ENCODE assay signal across 19 cellular contexts in genomic region chr4:98581126-98581525, GRCh38.
"Had no signal": no experiment of that assay in that cellular context is flagged by ENCODE, and none has a peak within 500 bp of the region (broad histone marks: within the 10 kb centered on the region; RNA-seq: fewer than 3 reads in every experiment).

No MANE protein-coding gene starts in this region.

- H3K27me3 Mint-ChIP-seq: stimulated activated naive CD8-positive, alpha-beta T cell treated with anti-CD3 and anti-CD28 coated beads, Interleukin-15, Interleukin-2, amounts not matched to agents 100 ng/mL and 50 ng/mL, for 24 hours had no signal

- H3K27ac ChIP-seq: coronary artery, heart left ventricle, psoas muscle, right lobe of liver, transverse colon had no signal

- H3K4me3 Mint-ChIP-seq: natural killer cell; stimulated activated effector memory CD8-positive, alpha-beta T cell treated with anti-CD3 and anti-CD28 coated beads, Interleukin-12 subunit alpha, Interleukin-12 subunit beta, amount 100 ng/mL, for 72 hours; stimulated activated naive CD8-positive, alpha-beta T cell treated with anti-CD3 and anti-CD28 coated beads, Interleukin-15, Interleukin-2, amounts not matched to agents 100 ng/mL and 50 ng/mL, for 24 hours had no signal

- H3K36me3 Mint-ChIP-seq: natural killer cell; stimulated activated effector memory CD8-positive, alpha-beta T cell treated with anti-CD3 and anti-CD28 coated beads, Interleukin-12 subunit alpha, Interleukin-12 subunit beta, amount 100 ng/mL, for 72 hours had no signal

- H3K4me1 ChIP-seq: psoas muscle, transverse colon had no signal

- H3K27ac Mint-ChIP-seq: stimulated activated effector memory CD8-positive, alpha-beta T cell treated with anti-CD3 and anti-CD28 coated beads, Interleukin-12 subunit alpha, Interleukin-12 subunit beta, amount 100 ng/mL, for 72 hours; stimulated activated naive CD8-positive, alpha-beta T cell treated with anti-CD3 and anti-CD28 coated beads, Interleukin-15, Interleukin-2, amounts not matched to agents 100 ng/mL and 50 ng/mL, for 24 hours had no signal

- DNase-seq: effector CD8-positive, alpha-beta T cell; foreskin melanocyte; heart left ventricle; hypothalamus; kidney glomerular epithelial cell; mammary epithelial cell; mucosa of descending colon; natural killer cell; occipital lobe; psoas muscle; retina; right lobe of liver; stimulated activated CD4-positive, alpha-beta T cell treated with anti-CD3 and anti-CD28 coated beads, Interleukin-4, amount 100 ng/mL, for 1 hour; stimulated activated CD8-positive, alpha-beta memory T cell treated with anti-CD3 and anti-CD28 coated beads, Interleukin-4, amount 100 ng/mL, for 48 hours; testis; transverse colon had no signal

- H3K27me3 ChIP-seq: heart left ventricle, right lobe of liver, testis, transverse colon had no signal

- H3K36me3 ChIP-seq: heart left ventricle, right lobe of liver, transverse colon had no signal

- ATAC-seq: heart left ventricle; mucosa of descending colon; natural killer cell; psoas muscle; right lobe of liver; stimulated activated effector memory CD8-positive, alpha-beta T cell treated with anti-CD3 and anti-CD28 coated beads, Interleukin-12 subunit alpha, Interleukin-12 subunit beta, amount 100 ng/mL, for 72 hours had no signal

- H3K4me3 ChIP-seq: coronary artery, heart left ventricle, mucosa of descending colon, psoas muscle, right lobe of liver, testis, transverse colon had no signal

- H3K9me3 Mint-ChIP-seq: natural killer cell; stimulated activated effector memory CD8-positive, alpha-beta T cell treated with anti-CD3 and anti-CD28 coated beads, Interleukin-12 subunit alpha, Interleukin-12 subunit beta, amount 100 ng/mL, for 72 hours; stimulated activated naive CD8-positive, alpha-beta T cell treated with anti-CD3 and anti-CD28 coated beads, Interleukin-15, Interleukin-2, amounts not matched to agents 100 ng/mL and 50 ng/mL, for 24 hours had no signal

- H3K9me3 ChIP-seq: heart left ventricle, mucosa of descending colon, psoas muscle, right lobe of liver, testis, transverse colon had no signal
